In genomic region chr3:196127308-196128040, GRCh38 we compare ENCODE assay signal across 11 cellular contexts. TPM values are rescaled to one million over a fixed set of nuclear protein-coding genes. Genes with fewer than 3 reads are reported as not detected.
DNase-seq lines count a peak whose midpoint lies in the region; ATAC-seq and TF ChIP-seq lines count a peak whose summit lies in the region.
"Had no signal": no experiment of that assay in that cellular context is flagged by ENCODE, and none has a peak within 500 bp of the region (broad histone marks: within the 10 kb centered on the region; RNA-seq: fewer than 3 reads in every experiment).

No MANE protein-coding gene starts in this region.

- peak; percentile 39 to 52 for ATAC-seq in CD4-positive, CD25-positive, alpha-beta regulatory T cell (ENCODE audit: low read depth in 2 of 2)
- ATAC-seq in HG03108 (IDR thresholded peaks at IDR 0.05; ENCODE audit: unreplicated experiment) (peak; percentile 72), left colon (peak; percentile 87), GM19467 (IDR thresholded peaks at IDR 0.05; ENCODE audit: unreplicated experiment) (no peak)
- ATAC-seq in activated T-cell treated with anti-CD3 and anti-CD28 coated beads, Interleukin-2, amount 50 U/mL, for 72 hours (replicated peaks in 1 of 2): peak; percentile 51 to 88

- no peaks in the 10 kb centered on the region for H3K27me3 Mint-ChIP-seq in CD4-positive, CD25-positive, alpha-beta regulatory T cell
- H3K27me3 Mint-ChIP-seq in activated T-cell treated with anti-CD3 and anti-CD28 coated beads, Interleukin-2, amount 50 U/mL, for 72 hours (ENCODE audit: low read depth): no peaks in the 10 kb centered on the region

- no peaks in the 10 kb centered on the region for H3K9me3 Mint-ChIP-seq in CD4-positive, CD25-positive, alpha-beta regulatory T cell
- H3K9me3 Mint-ChIP-seq in activated T-cell treated with anti-CD3 and anti-CD28 coated beads, Interleukin-2, amount 50 U/mL, for 72 hours: no peaks in the 10 kb centered on the region
- H3K9me3 Mint-ChIP-seq: nephron had no signal

- no peaks in the 10 kb centered on the region for H3K36me3 Mint-ChIP-seq in CD4-positive, CD25-positive, alpha-beta regulatory T cell
- no peaks in the 10 kb centered on the region for H3K36me3 Mint-ChIP-seq in activated T-cell treated with anti-CD3 and anti-CD28 coated beads, Interleukin-2, amount 50 U/mL, for 72 hours (ENCODE audit: insufficient read depth in 2 of 2)

- H3K4me1 Mint-ChIP-seq in CD4-positive, CD25-positive, alpha-beta regulatory T cell: peaks cover 10 to 34% (median 19%) of the 10 kb centered on the region in 4 donors
- H3K4me1 Mint-ChIP-seq in activated T-cell treated with anti-CD3 and anti-CD28 coated beads, Interleukin-2, amount 50 U/mL, for 72 hours (ENCODE audit: low read depth): peaks cover 23% of the 10 kb centered on the region
- H3K4me1 Mint-ChIP-seq: nephron had no signal

- H3K4me3 ChIP-seq in CD4-positive, CD25-positive, alpha-beta regulatory T cell (ENCODE audit: low read depth, low read length): peak overlapping the region; percentile 57
- H3K4me3 ChIP-seq in ovary: no peak overlapping the region

- no peaks in the 10 kb centered on the region for H3K27me3 ChIP-seq in CD4-positive, CD25-positive, alpha-beta regulatory T cell (ENCODE audit: control insufficient read depth, insufficient read depth, low read length)
- no peaks in the 10 kb centered on the region for H3K27me3 ChIP-seq in ovary

- WGBS in ovary, 3 donors: 36 to 48% (median 44%) methylated on average over 12 of the region's 12 CpGs

- peak overlapping the region; percentile 56 for H3K27ac ChIP-seq in CD4-positive, CD25-positive, alpha-beta regulatory T cell (ENCODE audit: insufficient read depth, low read length, poor library complexity, severe bottlenecking)
- no peak overlapping the region for H3K27ac ChIP-seq in ovary

- no peak for TF ChIP-seq CTCF in ovary (IDR thresholded peaks at IDR 0.05)

- no peak for TF ChIP-seq POLR2A in ovary (IDR thresholded peaks at IDR 0.05)

- intact Hi-C loops in left colon (cut with DNase I, micrococcal nuclease) (no loop called here), ovary (cut with DNase I) (no loop called here)

- no peaks in the 10 kb centered on the region for H3K36me3 ChIP-seq in CD4-positive, CD25-positive, alpha-beta regulatory T cell (ENCODE audit: control insufficient read depth, insufficient read depth, low read length)
- H3K36me3 ChIP-seq in ovary: no peaks in the 10 kb centered on the region

- H3K9me3 ChIP-seq in CD4-positive, CD25-positive, alpha-beta regulatory T cell (ENCODE audit: control insufficient read depth in 2 of 2, low read length in 2 of 2): no peaks in the 10 kb centered on the region
- no peaks in the 10 kb centered on the region for H3K9me3 ChIP-seq in ovary

- peak in 1 of 3 donors; percentile 71 for DNase-seq in CD4-positive, CD25-positive, alpha-beta regulatory T cell
- peak; percentile 26 to 37 for DNase-seq in activated T-cell treated with anti-CD3 and anti-CD28 coated beads, Interleukin-2, amount 50 U/mL, for 72 hours
- DNase-seq in left colon (peak in 1 of 2 donors; percentile 38), DMS79 treated with DMSO at 0.1 percent for 48 hours (lab: John Stamatoyannopoulos, UW) (no peak), ovary (no peak), GOT3 (lab: John Stamatoyannopoulos, UW) (no peak)
- DNase-seq: hypothalamus, NCI-H1092 treated with DMSO at 0.1 percent for 48 hours had no signal

- peak overlapping the region; percentile 90 to 94 (median 91) for H3K27ac Mint-ChIP-seq in CD4-positive, CD25-positive, alpha-beta regulatory T cell
- H3K27ac Mint-ChIP-seq in activated T-cell treated with anti-CD3 and anti-CD28 coated beads, Interleukin-2, amount 50 U/mL, for 72 hours: peak overlapping the region; percentile 91
- H3K27ac Mint-ChIP-seq: nephron had no signal

- TF ChIP-seq EP300 in ovary (IDR thresholded peaks at IDR 0.05): no peak

- peaks cover 15% of the 10 kb centered on the region for H3K4me1 ChIP-seq in CD4-positive, CD25-positive, alpha-beta regulatory T cell (ENCODE audit: control insufficient read depth, insufficient read depth, low read length, poor library complexity, severe bottlenecking)
- H3K4me1 ChIP-seq in ovary (ENCODE audit: insufficient read depth): peaks cover 7% of the 10 kb centered on the region

- H3K4me3 Mint-ChIP-seq in CD4-positive, CD25-positive, alpha-beta regulatory T cell: peak overlapping the region in 3 of 4 donors; percentile 41 to 67 (median 44)
- peak overlapping the region; percentile 43 to 61 for H3K4me3 Mint-ChIP-seq in activated T-cell treated with anti-CD3 and anti-CD28 coated beads, Interleukin-2, amount 50 U/mL, for 72 hours
- H3K4me3 Mint-ChIP-seq: nephron had no signal

RNA-seq across cellular contexts. Expression of gene TFRC, which starts 45.6 kb away (rescaled TPM):
- 356 TPM for total RNA-seq in CD4-positive, CD25-positive, alpha-beta regulatory T cell
- polyA plus RNA-seq in CD4-positive, CD25-positive, alpha-beta regulatory T cell: 10 to 100 TPM; 21.5 to 36.9 (median 28.7) TPM
- total RNA-seq in activated T-cell treated with anti-CD3 and anti-CD28 coated beads, Interleukin-2, amount 50 U/mL, for 72 hours: 100 to 1,000 TPM; 164 to 174 TPM
- total RNA-seq in left colon (100 to 1,000 TPM; 416 to 595 TPM), ovary (100 to 1,000 TPM in 6 of 7 donors, 10 to 100 TPM in 1; 83.6 to 348 (median 126) TPM)
- polyA plus RNA-seq in ovary: 10 to 100 TPM; 26.1 to 38.4 TPM

Comparison
In these comparisons a context has a peak if more than half of its experiments do, and no peak if none do; other contexts are left out.
1. DNase-seq: peak in activated T-cell treated with anti-CD3 and anti-CD28 coated beads, Interleukin-2, amount 50 U/mL, for 72 hours (2 of 2); none in DMS79 treated with DMSO at 0.1 percent for 48 hours (single experiment), ovary (0 of 5) and GOT3 (single experiment).